11 cellular contexts compared by ENCODE assay signal in the genomic region with DNA sequence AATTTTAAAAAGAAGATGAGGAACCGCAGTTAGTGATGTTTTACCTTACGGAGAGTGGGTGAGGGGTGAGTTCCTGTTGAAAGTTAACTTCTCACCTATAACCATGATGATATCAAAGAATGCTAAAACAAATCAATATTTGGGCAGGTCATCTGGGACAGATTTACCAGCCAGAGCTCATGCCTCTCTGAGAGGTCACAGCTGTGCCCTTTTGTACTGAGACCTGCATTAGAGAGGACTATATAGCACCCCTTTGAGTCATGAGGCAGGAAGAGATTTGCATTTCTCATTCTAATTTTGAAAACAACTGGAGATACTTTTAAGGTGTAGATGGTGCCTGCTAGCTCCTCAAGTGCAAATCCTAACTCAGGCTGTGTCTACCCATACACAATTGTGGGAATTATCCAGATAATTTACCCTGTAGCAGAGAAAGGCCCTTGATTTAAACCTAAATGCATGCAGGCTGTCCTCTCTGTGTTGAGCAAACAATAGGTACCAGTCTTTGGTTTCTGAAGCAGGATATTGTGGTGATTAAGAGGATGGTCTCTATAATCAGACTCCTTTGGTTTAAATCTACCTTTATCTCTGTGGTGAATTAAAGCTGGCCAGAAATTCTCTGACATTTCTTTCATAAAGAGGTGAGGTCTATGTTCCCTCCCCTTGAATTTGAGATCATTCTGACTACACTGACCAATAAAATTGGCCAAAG. TPM values are rescaled to one million over a fixed set of nuclear protein-coding genes. Genes with fewer than 3 reads are reported as not detected.
DNase-seq lines count a peak whose midpoint lies in the region; ATAC-seq and TF ChIP-seq lines count a peak whose summit lies in the region.
"Had no signal": no experiment of that assay in that cellular context is flagged by ENCODE, and none has a peak within 500 bp of the region (broad histone marks: within the 10 kb centered on the region; RNA-seq: fewer than 3 reads in every experiment).

No MANE protein-coding gene starts in this region.

- H3K4me3 Mint-ChIP-seq in HFFc6, result no peak overlapping the region
- H3K4me3 Mint-ChIP-seq in nephron, result no peak overlapping the region

- H3K9me3 Mint-ChIP-seq in HFFc6, result peaks cover 9% of the 10 kb centered on the region; the same call in 1 of the 2 replicates
- no peaks in the 10 kb centered on the region for H3K9me3 Mint-ChIP-seq in nephron

- H3K4me3 ChIP-seq in Peyer's patch, result no peak overlapping the region
- H3K4me3 ChIP-seq: thoracic aorta had no signal

- H3K36me3 Mint-ChIP-seq in HFFc6 (ENCODE audit: low read depth) (peaks cover 20% of the 10 kb centered on the region), nephron (ENCODE audit: low read depth) (no peaks in the 10 kb centered on the region)

- H3K27ac ChIP-seq in Peyer's patch, result no peak overlapping the region
- H3K27ac ChIP-seq: thoracic aorta had no signal

- TF ChIP-seq POLR2A in Peyer's patch (IDR thresholded peaks at IDR 0.05), result no peak

- ATAC-seq in GM19025 (IDR thresholded peaks at IDR 0.05; ENCODE audit: low read depth, unreplicated experiment) (peak; percentile 87), HG03520 (IDR thresholded peaks at IDR 0.05; ENCODE audit: unreplicated experiment) (peak; percentile 84)

- TF ChIP-seq CTCF in HFFc6 (IDR thresholded peaks at IDR 0.05), result no peak
- TF ChIP-seq CTCF in nephron (IDR thresholded peaks at IDR 0.05; ENCODE audit: unreplicated experiment in 3 of 3), result no peak
- TF ChIP-seq CTCF in Peyer's patch (IDR thresholded peaks at IDR 0.05), result no peak

- no peaks in the 10 kb centered on the region for H3K9me3 ChIP-seq in Peyer's patch
- H3K9me3 ChIP-seq: thoracic aorta had no signal

- no peaks in the 10 kb centered on the region for H3K36me3 ChIP-seq in Peyer's patch
- H3K36me3 ChIP-seq: thoracic aorta had no signal

- no peak for DNase-seq in HFFc6
- DNase-seq in NCI-H128 (lab: John Stamatoyannopoulos, UW; ENCODE audit: unreplicated experiment), result no peak
- no peak for DNase-seq in NCI-H345 treated with DMSO at 0.1 percent for 48 hours (lab: John Stamatoyannopoulos, UW; ENCODE audit: unreplicated experiment)
- DNase-seq in Peyer's patch, result no peak
- DNase-seq in SKM-1 treated with dmso at 0.1 percent for 144 hours (lab: John Stamatoyannopoulos, UW; ENCODE audit: unreplicated experiment), result no peak
- DNase-seq: activated naive CD4-positive, alpha-beta T cell treated with anti-CD3 and anti-CD28 coated beads, Interleukin-2, amount 50 U/mL, for 16 hours; DMS53 had no signal

- peaks cover 91% of the 10 kb centered on the region for H3K4me1 Mint-ChIP-seq in HFFc6 (ENCODE audit: low read depth)
- peaks cover 66% of the 10 kb centered on the region for H3K4me1 Mint-ChIP-seq in nephron

- peak overlapping the region; percentile 69 for H3K27ac Mint-ChIP-seq in HFFc6
- peak overlapping the region in 2 of 3 experiments; percentile 44 to 60 for H3K27ac Mint-ChIP-seq in nephron

- H3K27me3 Mint-ChIP-seq in HFFc6 (ENCODE audit: insufficient read depth) (no peaks in the 10 kb centered on the region), nephron (ENCODE audit: low read depth) (no peaks in the 10 kb centered on the region)

- H3K4me1 ChIP-seq in Peyer's patch, result peaks cover 0 to 17% (median 4%) of the 10 kb centered on the region in 4 donors

- no peaks in the 10 kb centered on the region for H3K27me3 ChIP-seq in Peyer's patch

RNA-seq across cellular contexts. Expression of gene TM4SF4, which starts 5.8 kb away (rescaled TPM):
- 1 to 10 TPM in 1 of 6 experiments, under 1 TPM in 5; 0.25 to 1.3 (median 0.63) TPM for total RNA-seq in HFFc6 (2021; fragmentation: NEBNext Ultra II Directional; extraction: Animal tissue kit (Norgen Biotek cat#: 25700))
- 100 to 1,000 TPM in 3 of 4 donors, 1 to 10 TPM in 1; 1.7 to 500 (median 217) TPM for total RNA-seq in Peyer's patch
- total RNA-seq: thoracic aorta had no signal
